ENCODE assay signal across 8 cellular contexts in the genomic region with DNA sequence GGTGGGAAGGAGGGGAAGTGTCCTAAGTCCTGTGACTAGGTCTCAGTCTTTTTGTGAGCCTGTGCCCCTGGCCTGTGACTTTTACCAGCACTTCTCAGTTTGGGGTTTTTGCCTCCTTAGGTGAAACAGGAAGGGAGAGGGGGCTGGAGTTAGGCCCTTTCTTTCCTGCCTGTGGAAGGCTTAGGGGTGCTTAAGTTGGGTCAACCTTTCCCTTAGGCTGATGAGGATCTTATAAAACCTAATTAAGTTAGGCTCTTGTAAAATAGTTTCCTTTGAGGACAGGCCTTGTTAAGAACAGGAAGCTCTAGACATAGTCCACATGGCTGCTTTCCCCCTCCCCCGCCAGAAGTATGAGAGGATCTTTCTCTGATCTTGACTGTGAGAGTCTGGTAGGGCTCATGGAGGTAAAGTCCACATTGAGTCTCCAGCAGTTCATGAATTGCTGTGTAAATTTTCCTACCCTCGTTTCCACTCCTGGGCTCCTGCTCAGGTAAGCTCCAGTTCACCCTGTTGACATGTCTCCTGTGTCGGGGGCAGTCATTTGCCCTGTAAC. TPM values are rescaled to one million over a fixed set of nuclear protein-coding genes. Genes with fewer than 3 reads are reported as not detected.
DNase-seq lines count a peak whose midpoint lies in the region; ATAC-seq lines count a peak whose summit lies in the region.

No MANE protein-coding gene starts in this region.

- H3K4me1 Mint-ChIP-seq in activated naive CD4-positive, alpha-beta T cell treated with anti-CD3 and anti-CD28 coated beads for 36 hours (ENCODE audit: low read depth), result peaks cover 25% of the 10 kb centered on the region
- H3K4me1 Mint-ChIP-seq in naive thymus-derived CD4-positive, alpha-beta T cell, result peaks cover 28 to 51% (median 39%) of the 10 kb centered on the region in 7 donors

- ATAC-seq in naive thymus-derived CD4-positive, alpha-beta T cell, result peak; percentile 72
- ATAC-seq in HG03354 (IDR thresholded peaks at IDR 0.05; ENCODE audit: poor library complexity, severe bottlenecking, unreplicated experiment) (no peak), HG03095 (IDR thresholded peaks at IDR 0.05; ENCODE audit: unreplicated experiment) (no peak), GM21367 (IDR thresholded peaks at IDR 0.05; ENCODE audit: unreplicated experiment) (no peak)

- H3K27me3 ChIP-seq in naive thymus-derived CD4-positive, alpha-beta T cell (ENCODE audit: control insufficient read depth in 2 of 2, insufficient read depth in 2 of 2, low read length in 2 of 2), result no peaks in the 10 kb centered on the region

- H3K27me3 Mint-ChIP-seq in activated naive CD4-positive, alpha-beta T cell treated with anti-CD3 and anti-CD28 coated beads for 36 hours (ENCODE audit: low read depth), result no peaks in the 10 kb centered on the region
- H3K27me3 Mint-ChIP-seq in naive thymus-derived CD4-positive, alpha-beta T cell, result no peaks in the 10 kb centered on the region

- H3K9me3 Mint-ChIP-seq in activated naive CD4-positive, alpha-beta T cell treated with anti-CD3 and anti-CD28 coated beads for 36 hours, result no peaks in the 10 kb centered on the region
- H3K9me3 Mint-ChIP-seq in naive thymus-derived CD4-positive, alpha-beta T cell, result no peaks in the 10 kb centered on the region

- H3K27ac Mint-ChIP-seq in activated naive CD4-positive, alpha-beta T cell treated with anti-CD3 and anti-CD28 coated beads for 36 hours, result peak overlapping the region; percentile 84
- peak overlapping the region; percentile 79 to 93 (median 86) for H3K27ac Mint-ChIP-seq in naive thymus-derived CD4-positive, alpha-beta T cell

- H3K36me3 Mint-ChIP-seq in activated naive CD4-positive, alpha-beta T cell treated with anti-CD3 and anti-CD28 coated beads for 36 hours (ENCODE audit: low read depth), result no peaks in the 10 kb centered on the region
- peaks cover 0 to 18% (median 8%) of the 10 kb centered on the region in 5 donors for H3K36me3 Mint-ChIP-seq in naive thymus-derived CD4-positive, alpha-beta T cell

- POLR2A ChIA-PET in naive thymus-derived CD4-positive, alpha-beta T cell (lab: Charles Lee), result interaction anchor here (0.6 to 1.2 kb wide), 4 partner anchors 26 to 136 kb away, joined by 3 to 7 read pairs (median 4); partner anchors contain the start of gene SLX4

- no peak overlapping the region for H3K4me3 ChIP-seq in naive thymus-derived CD4-positive, alpha-beta T cell (ENCODE audit: low read length)

- peaks cover 0 to 20% (median 0%) of the 10 kb centered on the region in 3 experiments for H3K36me3 ChIP-seq in naive thymus-derived CD4-positive, alpha-beta T cell (ENCODE audit: control insufficient read depth in 2 of 3, insufficient read depth in 3 of 3, low read length in 3 of 3)

- DNase-seq in GDM1 (lab: John Stamatoyannopoulos, UW) (peak; percentile 64), NOMO-1 (lab: John Stamatoyannopoulos, UW; ENCODE audit: unreplicated experiment in 2 of 2) (peak; percentile 65 to 75), amygdala (lab: John Stamatoyannopoulos, UW) (no peak)
- DNase-seq in activated naive CD4-positive, alpha-beta T cell treated with anti-CD3 and anti-CD28 coated beads for 36 hours, result peak; percentile 64
- peak in 7 of 9 donors; percentile 25 to 56 (median 46) for DNase-seq in naive thymus-derived CD4-positive, alpha-beta T cell

- H3K9me3 ChIP-seq in naive thymus-derived CD4-positive, alpha-beta T cell (ENCODE audit: control insufficient read depth in 2 of 3, low read length in 3 of 3), result no peaks in the 10 kb centered on the region

- H3K4me1 ChIP-seq in naive thymus-derived CD4-positive, alpha-beta T cell (ENCODE audit: control insufficient read depth in 2 of 2, insufficient read depth in 2 of 2, low read length in 2 of 2), result peaks cover 4 to 13% of the 10 kb centered on the region in 2 donors

- peak overlapping the region; percentile 16 for H3K4me3 Mint-ChIP-seq in activated naive CD4-positive, alpha-beta T cell treated with anti-CD3 and anti-CD28 coated beads for 36 hours
- H3K4me3 Mint-ChIP-seq in naive thymus-derived CD4-positive, alpha-beta T cell, result peak overlapping the region; percentile 21 to 66 (median 53)

- H3K27ac ChIP-seq in naive thymus-derived CD4-positive, alpha-beta T cell (ENCODE audit: low read depth, low read length), result peak overlapping the region; percentile 59

- intact Hi-C loops in activated naive CD4-positive, alpha-beta T cell treated with anti-CD3 and anti-CD28 coated beads for 36 hours (cut with micrococcal nuclease), result no loop called here
- intact Hi-C loops in naive thymus-derived CD4-positive, alpha-beta T cell (cut with micrococcal nuclease), result loop anchor here in 1 of 2 donors (1.0 kb wide), 1 partner anchor 26 kb away; the partner anchor contains the start of gene SLX4

- CTCF ChIA-PET in activated naive CD4-positive, alpha-beta T cell treated with anti-CD3 and anti-CD28 coated beads for 36 hours (lab: Charles Lee), result interaction anchor here (0.6 to 1.6 kb wide), 4 partner anchors 9 to 308 kb away, joined by 4 to 6 read pairs (median 4); partner anchors contain the start of gene DNASE1
- CTCF ChIA-PET in naive thymus-derived CD4-positive, alpha-beta T cell (lab: Charles Lee), result interaction anchor here (0.7 to 1.3 kb wide), 3 partner anchors 11 to 114 kb away, joined by 3 to 6 read pairs (median 3); no protein-coding TSS in a partner anchor

RNA-seq across cellular contexts. Expression of gene DNASE1, which starts 17.0 kb away (rescaled TPM):
- total RNA-seq in activated naive CD4-positive, alpha-beta T cell treated with anti-CD3 and anti-CD28 coated beads for 36 hours, result 10 to 100 TPM; 13.5 to 13.8 TPM
- 10 to 100 TPM; 26.0 to 59.6 (median 37.2) TPM for total RNA-seq in naive thymus-derived CD4-positive, alpha-beta T cell
- polyA plus RNA-seq in naive thymus-derived CD4-positive, alpha-beta T cell, result 10 to 100 TPM in 1 of 2 donors, 1 to 10 TPM in 1; 5.6 to 16.8 TPM

RNA-seq across cellular contexts. Expression of gene SLX4, which starts 26.0 kb away (rescaled TPM):
- 10 to 100 TPM; 14.0 to 14.1 TPM for total RNA-seq in activated naive CD4-positive, alpha-beta T cell treated with anti-CD3 and anti-CD28 coated beads for 36 hours
- total RNA-seq in naive thymus-derived CD4-positive, alpha-beta T cell, result 10 to 100 TPM in 1 of 5 experiments, 1 to 10 TPM in 4; 7.1 to 12.5 (median 8.5) TPM
- 1 to 10 TPM in 1 of 2 donors, under 1 TPM in 1; 0.89 to 1.2 TPM for polyA plus RNA-seq in naive thymus-derived CD4-positive, alpha-beta T cell

Comparison
In these comparisons a context has a peak if more than half of its experiments do, and no peak if none do; other contexts are left out.
1. DNase-seq: peak in GDM1 (single experiment), NOMO-1 (2 of 2), activated naive CD4-positive, alpha-beta T cell treated with anti-CD3 and anti-CD28 coated beads for 36 hours (single experiment) and naive thymus-derived CD4-positive, alpha-beta T cell (7 of 9); none in amygdala (0 of 56).